In the genomic region with DNA sequence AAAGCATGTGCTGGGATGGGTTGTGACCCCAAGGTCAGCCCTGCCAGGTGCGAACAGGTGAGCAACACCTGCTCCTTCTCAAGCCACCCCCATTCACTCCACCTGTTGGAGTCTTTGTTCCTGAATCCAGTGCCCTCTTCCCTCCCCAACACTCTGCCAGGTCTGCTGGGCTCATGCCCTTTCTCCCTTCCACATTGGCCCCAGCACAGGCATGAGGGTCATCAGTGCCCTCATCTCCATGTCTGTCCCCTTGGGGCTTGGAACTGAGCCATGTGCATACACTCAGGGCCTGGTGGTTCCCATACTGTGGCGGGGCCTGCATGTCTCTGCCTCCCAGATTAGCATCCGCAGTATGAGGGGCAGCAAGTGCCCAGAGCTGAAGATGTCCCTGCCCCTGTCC, we compare ENCODE assay signal across 25 cellular contexts. TPM values are rescaled to one million over a fixed set of nuclear protein-coding genes. Genes with fewer than 3 reads are reported as not detected.
DNase-seq lines count a peak whose midpoint lies in the region; ATAC-seq, FAIRE-seq and TF ChIP-seq lines count a peak whose summit lies in the region.
"Had no signal": no experiment of that assay in that cellular context is flagged by ENCODE, and none has a peak within 500 bp of the region (broad histone marks: within the 10 kb centered on the region; RNA-seq: fewer than 3 reads in every experiment).

No MANE protein-coding gene starts in this region.

- H2BK120ac ChIP-seq in neuronal stem cell (ENCODE audit: low read depth, low read length): no peak overlapping the region

- no peaks in the 10 kb centered on the region for H3K79me1 ChIP-seq in neuronal stem cell (ENCODE audit: low read depth, low read length)

- TF ChIP-seq RAD21 in HepG2 (CRISPR knock-in tag; IDR thresholded peaks at IDR 0.05): no peak

- CTCF ChIA-PET in HepG2 (lab: Yijun Ruan, JAX; ENCODE audit: low intra/inter-chr PET ratio, low total read pairs): no interaction called here

- peak overlapping the region; percentile 14 for H2BK5ac ChIP-seq in neuronal stem cell (ENCODE audit: low read length)

- peak overlapping the region; percentile 41 for H2BK12ac ChIP-seq in neuronal stem cell (ENCODE audit: low read length)

- no peak overlapping the region for H4K91ac ChIP-seq in neuronal stem cell (ENCODE audit: low read depth, low read length, poor library complexity)

- H3K36me3 ChIP-seq in neuronal stem cell (replicated peaks in 1 of 2; ENCODE audit: control insufficient read depth in 2 of 2, insufficient read depth in 2 of 2, low read length in 2 of 2): no peaks in the 10 kb centered on the region
- no peaks in the 10 kb centered on the region for H3K36me3 ChIP-seq in HepG2 (replicated peaks in 1 of 2; ENCODE audit: control insufficient read depth in 1 of 2, insufficient read depth in 2 of 2, low read length in 2 of 2)
- H3K36me3 ChIP-seq: BLaER1 had no signal

- WGBS in neuronal stem cell (ENCODE audit: extremely low coverage in 2 of 2, insufficient read length in 2 of 2, insufficient replicate concordance in 1 of 2), 2 donors: no CpG with 5 or more reads among the region's 3 CpGs
- WGBS in HepG2 (ENCODE audit: low lambda C conversion rate): 10% methylated on average over 2 of the region's 3 CpGs

- POLR2A ChIA-PET in HepG2 (lab: Yijun Ruan, JAX): no interaction called here

- no peaks in the 10 kb centered on the region for H3K9me3 ChIP-seq in neuronal stem cell (replicated peaks in 1 of 2; ENCODE audit: control insufficient read depth in 2 of 2, insufficient read depth in 1 of 2, low read depth in 1 of 2, low read length in 2 of 2)
- H3K9me3 ChIP-seq in HepG2 (ENCODE audit: low read length): no peaks in the 10 kb centered on the region
- H3K9me3 ChIP-seq: BLaER1 had no signal

- H3K27me3 ChIP-seq in neuronal stem cell (ENCODE audit: control insufficient read depth in 3 of 3, insufficient read depth in 3 of 3, low read depth in 1 of 3, low read length in 3 of 3): peaks cover 0 to 11% (median 0%) of the 10 kb centered on the region in 3 experiments
- peaks cover 0 to 4% of the 10 kb centered on the region in 2 experiments; a peak in 1 of 5 replicates for H3K27me3 ChIP-seq in HepG2 (ENCODE audit: control insufficient read depth in 1 of 2, insufficient read depth in 2 of 2, low read length in 2 of 2)
- H3K27me3 ChIP-seq: BLaER1 had no signal

- H3K9ac ChIP-seq in neuronal stem cell (ENCODE audit: low read depth, low read length, poor library complexity) (no peak overlapping the region), HepG2 (ENCODE audit: insufficient read depth, low read depth, low read length) (no peak overlapping the region)
- H3K9ac ChIP-seq: BLaER1 had no signal

- H3K14ac ChIP-seq in neuronal stem cell (ENCODE audit: low read length): no peak overlapping the region

- DNase-seq in NCI-H748 (lab: John Stamatoyannopoulos, UW; ENCODE audit: unreplicated experiment) (peak; percentile 58), NCI-H748 treated with DMSO at 0.1 percent for 48 hours (lab: John Stamatoyannopoulos, UW) (no peak), COLO668 (lab: John Stamatoyannopoulos, UW; ENCODE audit: unreplicated experiment) (peak; percentile 39), NCI-H146 treated with DMSO at 0.1 percent for 48 hours (lab: John Stamatoyannopoulos, UW; ENCODE audit: unreplicated experiment) (peak; percentile 6), neuronal stem cell (ENCODE audit: low spot score) (no peak), HepG2 (ENCODE audit: low spot score) (no peak), D341Med (ENCODE audit: low spot score) (no peak)
- DNase-seq: 8988T; Calu3; CD4-positive, alpha-beta memory T cell; DMS 273 treated with DMSO at 0.1 percent for 48 hours; DMS79; GDM1; GOT3; H7 had no signal

- no peak overlapping the region for H2AK5ac ChIP-seq in neuronal stem cell (ENCODE audit: low read depth, low read length)

- no peak for FAIRE-seq in HepG2 (lab: Jason Lieb, UNC)
- FAIRE-seq: GM12892, GM18507, HTR-8/SVneo had no signal

- no peak overlapping the region for H2BK15ac ChIP-seq in neuronal stem cell (ENCODE audit: low read length)

- H2AFZ ChIP-seq in neuronal stem cell (ENCODE audit: low read length) (no peak overlapping the region), HepG2 (ENCODE audit: low read length) (no peak overlapping the region)

- no peak overlapping the region for H3K4me2 ChIP-seq in neuronal stem cell (ENCODE audit: insufficient read depth, low read length, poor library complexity, severe bottlenecking)
- H3K4me2 ChIP-seq in HepG2 (ENCODE audit: low read depth, low read length): no peak overlapping the region
- H3K4me2 ChIP-seq: BLaER1 had no signal

- in situ Hi-C loops in HepG2 (cut with HindIII; ENCODE audit: extremely low pct_ligation_motif_present, low pct_unique_long_range_greater_than_20kb): no loop called here

- H3K4me1 ChIP-seq in neuronal stem cell (ENCODE audit: control insufficient read depth in 2 of 2, insufficient read depth in 1 of 2, low read depth in 1 of 2, low read length in 2 of 2) (peaks cover 0 to 2% of the 10 kb centered on the region in 2 donors), HepG2 (ENCODE audit: insufficient read depth, low read length) (no peaks in the 10 kb centered on the region)
- H3K4me1 ChIP-seq: BLaER1 had no signal

- H3K79me2 ChIP-seq in HepG2 (ENCODE audit: insufficient read depth, low read length): no peaks in the 10 kb centered on the region

- intact Hi-C loops in HepG2 (cut with micrococcal nuclease; ENCODE audit: unreplicated experiment): no loop called here

- no peak overlapping the region for H3K4ac ChIP-seq in neuronal stem cell (ENCODE audit: low read length)

- ATAC-seq in HepG2: no peak
- ATAC-seq in GM21526 (IDR thresholded peaks at IDR 0.05; ENCODE audit: low FRiP score, unreplicated experiment): no peak
- ATAC-seq: HCT116 had no signal

- no peak for TF ChIP-seq EP300 in HepG2 (IDR thresholded peaks at IDR 0.05; ENCODE audit: low read depth in 2 of 2, low read length in 2 of 2)
- TF ChIP-seq EP300 in HepG2 (CRISPR knock-in tag; IDR thresholded peaks at IDR 0.05; ENCODE audit: borderline replicate concordance): no peak

- no peak overlapping the region for H3K23ac ChIP-seq in neuronal stem cell (ENCODE audit: low read depth, low read length, poor library complexity)

- peak overlapping the region; percentile 72 for H3K18ac ChIP-seq in neuronal stem cell (ENCODE audit: low read length)

- TF ChIP-seq POLR2A in HepG2 (IDR thresholded peaks at IDR 0.05; ENCODE audit: insufficient read depth in 1 of 2, low read depth in 2 of 2, low read length in 2 of 2): no peak

- no TSS peak for BruUV-seq in HepG2 (replicated peaks; lab: Mats Ljungman, UMichigan)

- H4K20me1 ChIP-seq in HepG2 (ENCODE audit: insufficient read depth, low read length): no peaks in the 10 kb centered on the region
- H4K20me1 ChIP-seq: BLaER1 had no signal

- H3K4me3 ChIP-seq in neuronal stem cell (ENCODE audit: low read length in 2 of 2) (no peak overlapping the region), HepG2 (replicated peaks in 1 of 3; ENCODE audit: insufficient read depth in 1 of 3, low read depth in 2 of 3, low read length in 3 of 3) (no peak overlapping the region)
- H3K4me3 ChIP-seq: BLaER1 had no signal

- no peak overlapping the region for H4K8ac ChIP-seq in neuronal stem cell (ENCODE audit: low read depth, low read length)

- H3K27ac ChIP-seq in neuronal stem cell (replicated peaks; ENCODE audit: low read length): no peak overlapping the region
- H3K27ac ChIP-seq in HepG2 (ENCODE audit: extremely low read length, insufficient read depth, low read length): no peak overlapping the region
- H3K27ac ChIP-seq: BLaER1 had no signal

- TF ChIP-seq CTCF in HepG2 (CRISPR knock-in tag; IDR thresholded peaks at IDR 0.05): no peak

RNA-seq across cellular contexts. Expression of gene RFPL2, which starts 19.1 kb away (rescaled TPM):
- polyA plus RNA-seq in neuronal stem cell (2013, experiment 1 of 2): 0.40 TPM
- polyA plus RNA-seq in neuronal stem cell (2013, experiment 2 of 2): 0.40 TPM
- total RNA-seq in HepG2 (2016; rRNA removed; fragmentation: Illumina TruSeq; extraction: Trizol): not detected in 2 replicates
- not detected in 2 replicates for total RNA-seq in HepG2 (2016; cell fraction: cytosol; rRNA removed; fragmentation: Illumina TruSeq; extraction: Trizol; ENCODE audit: low read depth)
- total RNA-seq in HepG2 (2016; cell fraction: insoluble cytoplasmic fraction; rRNA removed; fragmentation: Illumina TruSeq; extraction: Trizol): not detected in 2 replicates
- not detected in 2 replicates for total RNA-seq in HepG2 (2016; cell fraction: membrane; rRNA removed; fragmentation: Illumina TruSeq; extraction: Trizol)
- not detected in 2 replicates for total RNA-seq in HepG2 (2016; cell fraction: nucleus; rRNA removed; fragmentation: Illumina TruSeq; extraction: Trizol)
- not detected in 2 replicates for polyA plus RNA-seq in HepG2 (2011; rRNA removed)
- polyA plus RNA-seq in HepG2 (2011; cell fraction: cytosol; rRNA removed): not detected in 2 replicates
- polyA plus RNA-seq in HepG2 (2011; cell fraction: nucleus; rRNA removed): not detected in 2 replicates
- polyA plus RNA-seq in HepG2 (2012): not detected in 2 replicates
- polyA plus RNA-seq in HepG2 (2016; cell fraction: cytosol; fragmentation: Illumina TruSeq; extraction: Trizol; ENCODE audit: low read depth): not detected in 2 replicates
- polyA plus RNA-seq in HepG2 (2016; cell fraction: insoluble cytoplasmic fraction; fragmentation: Illumina TruSeq; extraction: Trizol; ENCODE audit: low read depth): not detected in 2 replicates
- polyA plus RNA-seq in HepG2 (2016; cell fraction: membrane; fragmentation: Illumina TruSeq; extraction: Trizol; ENCODE audit: low read depth): not detected in 2 replicates
- not detected in 2 replicates for polyA plus RNA-seq in HepG2 (2016; cell fraction: nucleus; fragmentation: Illumina TruSeq; extraction: Trizol; ENCODE audit: insufficient read depth, low read depth)
- not detected in 2 replicates for polyA minus RNA-seq in HepG2 (2011; rRNA and poly(A)+ RNA removed; ENCODE audit: low replicate concordance)
- not detected in 2 replicates for polyA minus RNA-seq in HepG2 (2011; cell fraction: cytosol; rRNA and poly(A)+ RNA removed)
- polyA minus RNA-seq in HepG2 (2011; cell fraction: nucleus; rRNA and poly(A)+ RNA removed): not detected in 2 replicates
- total RNA-seq: A673, Daoy had no signal
- polyA plus RNA-seq: AG04450, IgD-negative memory B cell had no signal

RNA-seq across cellular contexts. Expression of gene C22orf42, which starts 26.7 kb away (rescaled TPM):
- 2.2 TPM for polyA plus RNA-seq in neuronal stem cell (2013, experiment 1 of 2)
- 2.2 TPM for polyA plus RNA-seq in neuronal stem cell (2013, experiment 2 of 2)
- total RNA-seq in HepG2 (2016; rRNA removed; fragmentation: Illumina TruSeq; extraction: Trizol): not detected in 2 replicates
- total RNA-seq in HepG2 (2016; cell fraction: cytosol; rRNA removed; fragmentation: Illumina TruSeq; extraction: Trizol; ENCODE audit: low read depth): not detected in 2 replicates
- not detected in 2 replicates for total RNA-seq in HepG2 (2016; cell fraction: insoluble cytoplasmic fraction; rRNA removed; fragmentation: Illumina TruSeq; extraction: Trizol)
- total RNA-seq in HepG2 (2016; cell fraction: membrane; rRNA removed; fragmentation: Illumina TruSeq; extraction: Trizol): not detected in 2 replicates
- total RNA-seq in HepG2 (2016; cell fraction: nucleus; rRNA removed; fragmentation: Illumina TruSeq; extraction: Trizol): not detected in 2 replicates
- not detected in 2 replicates for polyA plus RNA-seq in HepG2 (2011; rRNA removed)
- not detected in 2 replicates for polyA plus RNA-seq in HepG2 (2011; cell fraction: cytosol; rRNA removed)
- not detected in 2 replicates for polyA plus RNA-seq in HepG2 (2011; cell fraction: nucleus; rRNA removed)
- polyA plus RNA-seq in HepG2 (2012): not detected in 2 replicates
- not detected in 2 replicates for polyA plus RNA-seq in HepG2 (2016; cell fraction: cytosol; fragmentation: Illumina TruSeq; extraction: Trizol; ENCODE audit: low read depth)
- not detected in 2 replicates for polyA plus RNA-seq in HepG2 (2016; cell fraction: insoluble cytoplasmic fraction; fragmentation: Illumina TruSeq; extraction: Trizol; ENCODE audit: low read depth)
- not detected in 2 replicates for polyA plus RNA-seq in HepG2 (2016; cell fraction: membrane; fragmentation: Illumina TruSeq; extraction: Trizol; ENCODE audit: low read depth)
- polyA plus RNA-seq in HepG2 (2016; cell fraction: nucleus; fragmentation: Illumina TruSeq; extraction: Trizol; ENCODE audit: insufficient read depth, low read depth): not detected in 2 replicates
- polyA minus RNA-seq in HepG2 (2011; rRNA and poly(A)+ RNA removed; ENCODE audit: low replicate concordance): not detected in 2 replicates
- polyA minus RNA-seq in HepG2 (2011; cell fraction: cytosol; rRNA and poly(A)+ RNA removed): not detected in 2 replicates
- polyA minus RNA-seq in HepG2 (2011; cell fraction: nucleus; rRNA and poly(A)+ RNA removed): not detected in 2 replicates
- total RNA-seq: A673; Calu3; CD4-positive, alpha-beta memory T cell; Daoy; H7 had no signal
- polyA plus RNA-seq: AG04450; CD4-positive, alpha-beta memory T cell; IgD-negative memory B cell had no signal

Comparison
In these comparisons a context has a peak if more than half of its experiments do, and no peak if none do; other contexts are left out.
1. DNase-seq: peak in NCI-H748 (single experiment), COLO668 (single experiment) and NCI-H146 treated with DMSO at 0.1 percent for 48 hours (single experiment); none in NCI-H748 treated with DMSO at 0.1 percent for 48 hours (single experiment), neuronal stem cell (single experiment), HepG2 (single experiment) and D341Med (single experiment).